ENCODE assay signal across 15 cellular contexts in the genomic region with DNA sequence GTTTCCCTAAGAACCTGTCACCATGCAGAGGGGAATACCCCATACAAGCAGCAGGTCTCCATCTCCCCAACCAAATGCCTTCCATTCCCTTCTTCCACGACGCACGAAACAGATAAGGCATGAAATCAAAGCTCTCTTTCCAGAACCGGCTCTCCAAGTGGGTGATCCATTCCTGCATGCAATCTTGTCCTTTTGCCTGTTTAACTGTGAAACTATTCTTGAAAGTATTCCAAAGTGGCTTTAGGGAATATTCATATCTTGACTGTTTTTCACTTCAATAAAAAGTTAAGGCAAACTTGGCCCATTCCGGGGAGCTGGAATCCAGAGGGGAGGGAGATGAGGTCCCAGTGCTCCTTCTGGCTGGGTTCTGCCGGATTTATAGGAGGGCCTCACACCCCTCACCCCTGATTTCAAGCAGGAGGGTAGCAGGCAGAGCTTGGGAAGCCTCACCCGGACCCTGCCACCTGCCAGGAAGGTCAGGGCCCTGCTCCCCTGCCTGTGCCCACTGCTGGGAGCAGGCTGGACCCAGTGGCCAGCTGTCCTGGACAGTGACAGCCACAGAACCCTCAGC.
DNase-seq lines count a peak whose midpoint lies in the region; FAIRE-seq and TF ChIP-seq lines count a peak whose summit lies in the region.
"Had no signal": no experiment of that assay in that cellular context is flagged by ENCODE, and none has a peak within 500 bp of the region (broad histone marks: within the 10 kb centered on the region; RNA-seq: fewer than 3 reads in every experiment).

No MANE protein-coding gene starts in this region.

- peaks cover 12% of the 10 kb centered on the region; the same call in 1 of the 2 replicates for H3F3A ChIP-seq in GM23248 (ENCODE audit: insufficient read depth)

- H3K4me1 ChIP-seq in GM23248 (ENCODE audit: insufficient read depth) (peaks cover 16% of the 10 kb centered on the region), ascending aorta (peaks cover 0 to 7% of the 10 kb centered on the region in 2 donors), mesodermal cell (ENCODE audit: control insufficient read depth, insufficient read depth, low read length, poor library complexity, severe bottlenecking) (peaks cover 11% of the 10 kb centered on the region), subcutaneous abdominal adipose tissue (ENCODE audit: control insufficient read depth in 5 of 5, insufficient read depth in 5 of 5, low read length in 5 of 5) (peaks cover 4 to 23% (median 21%) of the 10 kb centered on the region in 5 donors)

- intact Hi-C loops in ascending aorta (cut with DNase I): no loop called here

- H3K9me2 ChIP-seq in GM23248 (ENCODE audit: insufficient read depth): no peaks in the 10 kb centered on the region

- no peak overlapping the region for H3K4me3 ChIP-seq in GM23248
- H3K4me3 ChIP-seq in ascending aorta: no peak overlapping the region
- H3K4me3 ChIP-seq in mesodermal cell (ENCODE audit: extremely low read depth, insufficient read depth, low read length, poor library complexity, severe bottlenecking): no peak overlapping the region
- H3K4me3 ChIP-seq in subcutaneous abdominal adipose tissue (ENCODE audit: low read depth in 1 of 5, low read length in 5 of 5): peak overlapping the region in 1 of 5 donors; percentile 24

- 82 to 85% methylated on average over 7 of the region's 7 CpGs for WGBS in GM23248 (ENCODE audit: low coverage in 1 of 2, low lambda C conversion rate in 2 of 2, missing lambda C conversion rate in 2 of 2), 2 experiments
- 92 to 93% methylated on average over 5 of the region's 7 CpGs for WGBS in mesodermal cell (ENCODE audit: insufficient coverage in 2 of 2), 2 experiments

- no peaks in the 10 kb centered on the region for H4K20me1 ChIP-seq in GM23248 (ENCODE audit: insufficient read depth)

- H3K27me3 ChIP-seq in GM23248 (replicated peaks; ENCODE audit: insufficient read depth): no peaks in the 10 kb centered on the region
- no peaks in the 10 kb centered on the region for H3K27me3 ChIP-seq in ascending aorta
- H3K27me3 ChIP-seq in subcutaneous abdominal adipose tissue (ENCODE audit: control insufficient read depth in 5 of 5, insufficient read depth in 4 of 5, low read length in 5 of 5): no peaks in the 10 kb centered on the region

- peak overlapping the region; percentile 52 for H2AFZ ChIP-seq in GM23248

- H3K9ac ChIP-seq in GM23248 (peak overlapping the region; percentile 47; the same call in 1 of the 2 replicates), subcutaneous abdominal adipose tissue (ENCODE audit: low read length in 5 of 5) (peak overlapping the region; percentile 59 to 94 (median 64))

- no peaks in the 10 kb centered on the region for H3K9me3 ChIP-seq in GM23248 (ENCODE audit: low read depth)
- no peaks in the 10 kb centered on the region for H3K9me3 ChIP-seq in ascending aorta
- no peaks in the 10 kb centered on the region for H3K9me3 ChIP-seq in mesodermal cell (ENCODE audit: control insufficient read depth, low read length)
- no peaks in the 10 kb centered on the region for H3K9me3 ChIP-seq in subcutaneous abdominal adipose tissue (ENCODE audit: control insufficient read depth in 5 of 5, low read length in 5 of 5)

- TF ChIP-seq CTCF in ascending aorta (IDR thresholded peaks at IDR 0.05): no peak

- DNase-seq in GM23248: peak; percentile 15
- DNase-seq in ascending aorta (ENCODE audit: low spot score in 2 of 2): no peak
- DNase-seq in HPDE6-E6E7 (ENCODE audit: extremely low spot score): no peak
- no peak for DNase-seq in medulla oblongata (ENCODE audit: extremely low spot score)
- no peak for DNase-seq in NCI-H446 treated with DMSO at 0.1 percent for 48 hours (lab: John Stamatoyannopoulos, UW)
- DNase-seq in frontal cortex (ENCODE audit: low spot score in 2 of 2): no peak
- DNase-seq: activated CD8-positive, alpha-beta memory T cell treated with anti-CD3 and anti-CD28 coated beads, Interleukin-2, amount 50 U/mL, for 48 hours; activated naive CD4-positive, alpha-beta T cell; endodermal cell; NCI-H2081; T-helper 17 cell had no signal

- H3K36me3 ChIP-seq in GM23248 (ENCODE audit: low read depth): no peaks in the 10 kb centered on the region
- no peaks in the 10 kb centered on the region for H3K36me3 ChIP-seq in ascending aorta
- no peaks in the 10 kb centered on the region for H3K36me3 ChIP-seq in mesodermal cell (ENCODE audit: control insufficient read depth, insufficient read depth, low read length)
- H3K36me3 ChIP-seq in subcutaneous abdominal adipose tissue (ENCODE audit: control insufficient read depth in 5 of 5, insufficient read depth in 5 of 5, low read length in 5 of 5): no peaks in the 10 kb centered on the region

- in situ Hi-C loops in GM23248 (cut with MboI): no loop called here

- peak overlapping the region; percentile 68 for H3K27ac ChIP-seq in GM23248
- peak overlapping the region; percentile 75 to 79 for H3K27ac ChIP-seq in ascending aorta
- H3K27ac ChIP-seq in mesodermal cell (ENCODE audit: low read depth, low read length, severe bottlenecking): peak overlapping the region; percentile 91
- peak overlapping the region; percentile 96 for H3K27ac ChIP-seq in subcutaneous abdominal adipose tissue (ENCODE audit: low read depth, low read length)

- peak overlapping the region; percentile 33 for H3K4me2 ChIP-seq in GM23248 (ENCODE audit: unreplicated experiment)

- no peak for FAIRE-seq in frontal cortex (lab: Jason Lieb, UNC)
- FAIRE-seq: bronchial epithelial cell, GM18507 had no signal

- no peaks in the 10 kb centered on the region for H3K79me2 ChIP-seq in GM23248 (ENCODE audit: insufficient read depth)
